11 cellular contexts compared by ENCODE assay signal in genomic region chr14:68692916-68693771, GRCh38.
A peak's percentile ranks its signal among the peaks of the same experiment; 100 is the strongest.
DNase-seq lines count a peak whose midpoint lies in the region; ATAC-seq and TF ChIP-seq lines count a peak whose summit lies in the region.
"Had no signal": no experiment of that assay in that cellular context is flagged by ENCODE, and none has a peak within 500 bp of the region (broad histone marks: within the 10 kb centered on the region; RNA-seq: fewer than 3 reads in every experiment).

No MANE protein-coding gene starts in this region.

- no peaks in the 10 kb centered on the region for H3K36me3 Mint-ChIP-seq in MCF 10A (ENCODE audit: insufficient read depth, unreplicated experiment)
- no peaks in the 10 kb centered on the region for H3K36me3 Mint-ChIP-seq in progenitor cell of endocrine pancreas (ENCODE audit: insufficient read depth)

- no peaks in the 10 kb centered on the region for H3K27me3 ChIP-seq in right cardiac atrium (ENCODE audit: control insufficient read depth, insufficient read depth)
- H3K27me3 ChIP-seq in smooth muscle cell (ENCODE audit: low read depth) = no peaks in the 10 kb centered on the region

- H3K4me2 ChIP-seq in smooth muscle cell = peak overlapping the region; percentile 55

- DNase-seq in HCEC 1CT (peak; percentile 60), MCF 10A (ENCODE audit: unreplicated experiment) (peak; percentile 48), right cardiac atrium (peak in 1 of 3 donors; percentile 65), smooth muscle cell (lab: John Stamatoyannopoulos, UW; ENCODE audit: unreplicated experiment) (no peak), progenitor cell of endocrine pancreas (ENCODE audit: low spot score, unreplicated experiment) (no peak)
- DNase-seq: effector memory CD4-positive, alpha-beta T cell; NCI-H1105 treated with DMSO at 0.1 percent for 48 hours had no signal

- H3K4me1 ChIP-seq in right cardiac atrium (ENCODE audit: control insufficient read depth, insufficient read depth, low read length) = peaks cover 8% of the 10 kb centered on the region
- H3K4me1 ChIP-seq in smooth muscle cell (ENCODE audit: low read depth) = peaks cover 38% of the 10 kb centered on the region

- H3F3A ChIP-seq in smooth muscle cell (ENCODE audit: low read depth) = peaks cover 39% of the 10 kb centered on the region

- H3K79me2 ChIP-seq in smooth muscle cell (ENCODE audit: low read depth) = no peaks in the 10 kb centered on the region

- H4K20me1 ChIP-seq in smooth muscle cell (ENCODE audit: low read depth) = no peaks in the 10 kb centered on the region

- no peak overlapping the region for H3K27ac ChIP-seq in right cardiac atrium (ENCODE audit: low read length)
- peak overlapping the region; percentile 89 for H3K27ac ChIP-seq in smooth muscle cell (ENCODE audit: low read depth)

- CTCF ChIA-PET in MCF 10A (lab: Yijun Ruan, JAX) = interaction anchor here (0.6 to 1.3 kb wide), 2 partner anchors 9 to 98 kb away, joined by 3 read pairs; no protein-coding TSS in a partner anchor

- ATAC-seq in right cardiac atrium = peak; percentile 25 to 29
- ATAC-seq in HG02798 (IDR thresholded peaks at IDR 0.05; ENCODE audit: poor library complexity, unreplicated experiment) = no peak
- no peak for ATAC-seq in HG03565 (IDR thresholded peaks at IDR 0.05; ENCODE audit: unreplicated experiment)
- ATAC-seq: activated T-helper 17 cell treated with anti-CD3 and anti-CD28 coated beads, Interleukin-2, amount 50 U/mL, for 72 hours had no signal

- H3K4me3 Mint-ChIP-seq in MCF 10A (ENCODE audit: unreplicated experiment) (no peak overlapping the region), progenitor cell of endocrine pancreas (ENCODE audit: low read depth) (no peak overlapping the region)
- H3K4me3 Mint-ChIP-seq: activated T-helper 17 cell treated with anti-CD3 and anti-CD28 coated beads, Interleukin-2, amount 50 U/mL, for 72 hours; stimulated activated naive CD8-positive, alpha-beta T cell treated with anti-CD3 and anti-CD28 coated beads, Interleukin-15, Interleukin-2, amounts not matched to agents 100 ng/mL and 50 ng/mL, for 24 hours had no signal

- H3K4me3 ChIP-seq in right cardiac atrium (ENCODE audit: low read length) (no peak overlapping the region), smooth muscle cell (no peak overlapping the region)

- 73% methylated on average over 14 of the region's 14 CpGs for WGBS in right cardiac atrium
- 53% methylated on average over 14 of the region's 14 CpGs for WGBS in smooth muscle cell (ENCODE audit: low lambda C conversion rate)

- no peaks in the 10 kb centered on the region for H3K9me3 Mint-ChIP-seq in MCF 10A (ENCODE audit: unreplicated experiment)
- peaks cover 2% of the 10 kb centered on the region for H3K9me3 Mint-ChIP-seq in progenitor cell of endocrine pancreas (ENCODE audit: low read depth)
- H3K9me3 Mint-ChIP-seq: activated T-helper 17 cell treated with anti-CD3 and anti-CD28 coated beads, Interleukin-2, amount 50 U/mL, for 72 hours; stimulated activated naive CD8-positive, alpha-beta T cell treated with anti-CD3 and anti-CD28 coated beads, Interleukin-15, Interleukin-2, amounts not matched to agents 100 ng/mL and 50 ng/mL, for 24 hours had no signal

- H3K9me3 ChIP-seq in right cardiac atrium (ENCODE audit: control insufficient read depth, low read length) = no peaks in the 10 kb centered on the region
- H3K9me3 ChIP-seq in smooth muscle cell (replicated peaks; ENCODE audit: low read depth) = no peaks in the 10 kb centered on the region

- BruUV-seq in MCF 10A (replicated peaks; lab: Mats Ljungman, UMichigan) = no TSS peak

- H3K27ac Mint-ChIP-seq in MCF 10A (ENCODE audit: low read depth, unreplicated experiment) (peak overlapping the region; percentile 96), progenitor cell of endocrine pancreas (no peak overlapping the region)
- H3K27ac Mint-ChIP-seq: stimulated activated naive CD8-positive, alpha-beta T cell treated with anti-CD3 and anti-CD28 coated beads, Interleukin-15, Interleukin-2, amounts not matched to agents 100 ng/mL and 50 ng/mL, for 24 hours had no signal

- no peak overlapping the region for H2AFZ ChIP-seq in smooth muscle cell (ENCODE audit: low read depth)

- TF ChIP-seq CTCF in MCF 10A (IDR thresholded peaks at IDR 0.05; ENCODE audit: unreplicated experiment) (no peak), smooth muscle cell (IDR thresholded peaks at IDR 0.05; ENCODE audit: borderline replicate concordance, insufficient read depth, poor library complexity, severe bottlenecking) (no peak), progenitor cell of endocrine pancreas (IDR thresholded peaks at IDR 0.05; ENCODE audit: unreplicated experiment) (no peak)

- POLR2A ChIA-PET in MCF 10A (lab: Yijun Ruan, JAX) = interaction anchor here (0.6 to 4.4 kb wide), 14 partner anchors 8 to 145 kb away, joined by 3 to 51 read pairs (median 14); partner anchors contain the start of gene ZFP36L1

- intact Hi-C loops in MCF 10A (cut with micrococcal nuclease) = no loop called here
- intact Hi-C loops in right cardiac atrium (cut with DNase I) = no loop called here

- H3K9ac ChIP-seq in smooth muscle cell (ENCODE audit: low read depth) = peak overlapping the region; percentile 36

- no peaks in the 10 kb centered on the region for H3K27me3 Mint-ChIP-seq in MCF 10A (ENCODE audit: insufficient read depth, unreplicated experiment)
- peaks cover 15% of the 10 kb centered on the region for H3K27me3 Mint-ChIP-seq in progenitor cell of endocrine pancreas
- H3K27me3 Mint-ChIP-seq: activated T-helper 17 cell treated with anti-CD3 and anti-CD28 coated beads, Interleukin-2, amount 50 U/mL, for 72 hours; stimulated activated naive CD8-positive, alpha-beta T cell treated with anti-CD3 and anti-CD28 coated beads, Interleukin-15, Interleukin-2, amounts not matched to agents 100 ng/mL and 50 ng/mL, for 24 hours had no signal

- H3K4me1 Mint-ChIP-seq in MCF 10A (ENCODE audit: insufficient read depth, unreplicated experiment) (peaks cover 43% of the 10 kb centered on the region), progenitor cell of endocrine pancreas (ENCODE audit: low read depth) (peaks cover 17% of the 10 kb centered on the region)

- H3K36me3 ChIP-seq in smooth muscle cell (ENCODE audit: low read depth) = no peaks in the 10 kb centered on the region

Comparison
In these comparisons a context has a peak if more than half of its experiments do, and no peak if none do; other contexts are left out.
1. DNase-seq: peak in HCEC 1CT (single experiment) and MCF 10A (single experiment); none in smooth muscle cell (single experiment) and progenitor cell of endocrine pancreas (single experiment).
2. ATAC-seq: peak in right cardiac atrium (2 of 2); none in HG02798 (single experiment) and HG03565 (single experiment).